In the genomic region with DNA sequence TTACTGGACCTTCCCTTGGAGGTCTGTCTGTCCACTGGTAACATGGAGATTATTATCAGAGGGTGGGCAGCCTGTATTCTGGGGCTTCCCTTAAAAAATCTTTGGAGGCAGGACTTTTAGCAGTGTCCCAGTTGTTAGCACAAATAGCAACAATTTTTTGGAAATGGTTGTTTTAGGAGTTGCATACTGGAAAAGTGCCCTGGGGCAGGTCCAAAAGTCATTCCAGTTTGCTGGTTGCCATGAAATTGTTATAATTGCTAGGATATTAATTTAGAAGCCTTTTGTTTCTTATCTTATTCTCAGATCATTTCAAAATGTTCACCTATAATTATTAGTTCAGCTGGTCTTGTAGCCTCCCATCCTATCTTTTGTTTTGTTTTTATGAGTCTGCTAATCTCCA, we compare ENCODE assay signal across 8 cellular contexts.
"Had no signal": no experiment of that assay in that cellular context is flagged by ENCODE, and none has a peak within 500 bp of the region (broad histone marks: within the 10 kb centered on the region; RNA-seq: fewer than 3 reads in every experiment).

No MANE protein-coding gene starts in this region.

- H3K4me3 ChIP-seq: GM23248, HAP-1 had no signal

- H3K36me3 ChIP-seq: HAP-1 had no signal

- DNase-seq: GM23248, GOT3, H7, HFFc6 had no signal

- ATAC-seq: HCT116, HepG2 had no signal

- H3K27ac ChIP-seq: GM23248, HL-60 had no signal

- H3K9me3 ChIP-seq: HAP-1 had no signal

- H3K4me1 ChIP-seq: HAP-1 had no signal
